ENCODE assay signal across 14 cellular contexts in genomic region chr14:76995279-76996035, GRCh38. TPM values are rescaled to one million over a fixed set of nuclear protein-coding genes. Genes with fewer than 3 reads are reported as not detected.
A peak's percentile ranks its signal among the peaks of the same experiment; 100 is the strongest.
DNase-seq lines count a peak whose midpoint lies in the region; ATAC-seq and TF ChIP-seq lines count a peak whose summit lies in the region.
"Had no signal": no experiment of that assay in that cellular context is flagged by ENCODE, and none has a peak within 500 bp of the region (broad histone marks: within the 10 kb centered on the region; RNA-seq: fewer than 3 reads in every experiment).

No MANE protein-coding gene starts in this region.

- no peak for TF ChIP-seq CTCF in spleen (IDR thresholded peaks at IDR 0.05 in 8 of 11, conservative IDR thresholded peaks at IDR 0.05 in 3 of 11)

- no peak overlapping the region for H4K8ac ChIP-seq in mesendoderm (ENCODE audit: low read depth, low read length)

- H3K56ac ChIP-seq in mesendoderm (ENCODE audit: low read length): peak overlapping the region; percentile 54

- peak overlapping the region; percentile 4 for H2BK120ac ChIP-seq in mesendoderm (ENCODE audit: low read depth, low read length)

- H3K27ac ChIP-seq in mesendoderm (ENCODE audit: low read depth, low read length) (no peak overlapping the region), spleen (no peak overlapping the region)

- H3K9ac ChIP-seq in mesendoderm (ENCODE audit: low read length): no peak overlapping the region

- no peak overlapping the region for H3K4me2 ChIP-seq in mesendoderm (ENCODE audit: low read length)

- H3K27me3 ChIP-seq in mesendoderm (ENCODE audit: insufficient read depth, low read length, poor library complexity) (no peaks in the 10 kb centered on the region), spleen (replicated peaks in 1 of 7) (no peaks in the 10 kb centered on the region)

- no peak overlapping the region for H3K4ac ChIP-seq in mesendoderm (ENCODE audit: low read depth, low read length)

- no peaks in the 10 kb centered on the region for H3K79me1 ChIP-seq in mesendoderm (ENCODE audit: low read length)

- WGBS in mesendoderm (ENCODE audit: extremely low coverage, insufficient coverage, low lambda C conversion rate): no CpG with 5 or more reads among the region's 4 CpGs
- WGBS in spleen, 5 donors: 75 to 83% (median 81%) methylated on average over 3 to 4 of the region's 4 CpGs

- CTCF ChIA-PET in activated CD8-positive, alpha-beta T cell treated with anti-CD3 and anti-CD28 coated beads, Interleukin-2, amount 10 ng/mL, durations not matched to agents 7 days and 5 days (lab: Charles Lee): interaction anchor here (0.7 to 1.2 kb wide), 6 partner anchors 10 to 285 kb away, joined by 3 to 5 read pairs (median 3); no protein-coding TSS in a partner anchor

- H3K9me3 ChIP-seq in spleen: no peaks in the 10 kb centered on the region

- POLR2A ChIA-PET in activated CD8-positive, alpha-beta T cell treated with anti-CD3 and anti-CD28 coated beads, Interleukin-2, amount 10 ng/mL, durations not matched to agents 7 days and 5 days (lab: Charles Lee): interaction anchor here (0.6 to 1.0 kb wide), 2 partner anchors 18 to 38 kb away, joined by 3 to 4 read pairs; no protein-coding TSS in a partner anchor

- no peaks in the 10 kb centered on the region for H3K9me3 Mint-ChIP-seq in activated CD8-positive, alpha-beta T cell treated with anti-CD3 and anti-CD28 coated beads, Interleukin-2, amount 10 ng/mL, durations not matched to agents 7 days and 5 days (ENCODE audit: insufficient read depth)
- no peaks in the 10 kb centered on the region for H3K9me3 Mint-ChIP-seq in effector memory CD8-positive, alpha-beta T cell
- H3K9me3 Mint-ChIP-seq: activated T-helper 1 cell treated with anti-CD3 and anti-CD28 coated beads, Interleukin-12 subunit alpha, Interleukin-12 subunit beta, Interleukin-2, Interleukin-4 antibody, amounts not matched to agents 30 ng/mL and 10 ng/mL and 1 ng/mL, durations not matched to agents 14 hours and 24 hours and 36 hours had no signal

- peak overlapping the region; percentile 16 for H3K18ac ChIP-seq in mesendoderm (ENCODE audit: low read length)

- no peak overlapping the region for H2BK5ac ChIP-seq in mesendoderm (ENCODE audit: low read length)

- DNase-seq in activated CD4-positive, alpha-beta T cell treated with anti-CD3 and anti-CD28 coated beads, Interleukin-2, amount 50 U/mL, for 48 hours: peak; percentile 33 to 48
- DNase-seq in activated CD4-positive, alpha-beta T cell treated with anti-CD3 and anti-CD28 coated beads for 1 hour: no peak
- no peak for DNase-seq in activated CD8-positive, alpha-beta T cell treated with anti-CD3 and anti-CD28 coated beads, Interleukin-2, amount 10 ng/mL, durations not matched to agents 7 days and 5 days
- DNase-seq in mesendoderm (no peak), occipital lobe (lab: John Stamatoyannopoulos, UW) (no peak), spleen (no peak)
- peak; percentile 70 for DNase-seq in stimulated activated CD8-positive, alpha-beta memory T cell treated with anti-CD3 and anti-CD28 coated beads, Interleukin-4, amount 100 ng/mL, for 48 hours
- no peak for DNase-seq in effector memory CD8-positive, alpha-beta T cell
- DNase-seq: glutamatergic neuron; HCEC 1CT; NCI-H748 treated with DMSO at 0.1 percent for 48 hours; SHP77; stimulated activated naive CD4-positive, alpha-beta T cell had no signal

- H3K36me3 Mint-ChIP-seq in activated CD8-positive, alpha-beta T cell treated with anti-CD3 and anti-CD28 coated beads, Interleukin-2, amount 10 ng/mL, durations not matched to agents 7 days and 5 days (ENCODE audit: low read depth): no peaks in the 10 kb centered on the region
- no peaks in the 10 kb centered on the region for H3K36me3 Mint-ChIP-seq in effector memory CD8-positive, alpha-beta T cell (ENCODE audit: insufficient read depth)

- no peaks in the 10 kb centered on the region for H3K79me2 ChIP-seq in mesendoderm (ENCODE audit: control insufficient read depth, insufficient read depth, low read length)

- no peak overlapping the region for H2BK15ac ChIP-seq in mesendoderm (replicated peaks; ENCODE audit: low read depth)

- H3K36me3 ChIP-seq in mesendoderm (ENCODE audit: control insufficient read depth, insufficient read depth, low read length): no peaks in the 10 kb centered on the region
- H3K36me3 ChIP-seq in spleen: no peaks in the 10 kb centered on the region

- H3K4me3 ChIP-seq in mesendoderm (ENCODE audit: low read length) (no peak overlapping the region), spleen (no peak overlapping the region)

- ATAC-seq in activated CD8-positive, alpha-beta T cell treated with anti-CD3 and anti-CD28 coated beads, Interleukin-2, amount 10 ng/mL, durations not matched to agents 7 days and 5 days: no peak
- ATAC-seq in effector memory CD8-positive, alpha-beta T cell (replicated peaks): no peak

- H2AK5ac ChIP-seq in mesendoderm (ENCODE audit: low read length): peak overlapping the region; percentile 75

- TF ChIP-seq POLR2A in spleen (IDR thresholded peaks at IDR 0.05): no peak

- no peak overlapping the region for H3K23ac ChIP-seq in mesendoderm (ENCODE audit: low read length)

- H3K27ac Mint-ChIP-seq in activated CD8-positive, alpha-beta T cell treated with anti-CD3 and anti-CD28 coated beads, Interleukin-2, amount 10 ng/mL, durations not matched to agents 7 days and 5 days: peak overlapping the region; percentile 53
- H3K27ac Mint-ChIP-seq in effector memory CD8-positive, alpha-beta T cell: no peak overlapping the region

- intact Hi-C loops in spleen (cut with DNase I; ENCODE audit: low total_unique reads): no loop called here

- H3K4me1 Mint-ChIP-seq in activated CD8-positive, alpha-beta T cell treated with anti-CD3 and anti-CD28 coated beads, Interleukin-2, amount 10 ng/mL, durations not matched to agents 7 days and 5 days (ENCODE audit: low read depth): peaks cover 15% of the 10 kb centered on the region
- H3K4me1 Mint-ChIP-seq in effector memory CD8-positive, alpha-beta T cell (ENCODE audit: low read depth in 2 of 2): peaks cover 0 to 5% of the 10 kb centered on the region in 2 donors

- H3K4me1 ChIP-seq in mesendoderm (ENCODE audit: control insufficient read depth, low read depth, low read length): peaks cover 19% of the 10 kb centered on the region
- H3K4me1 ChIP-seq in spleen: peaks cover 6 to 37% (median 16%) of the 10 kb centered on the region in 6 donors

- H3K27me3 Mint-ChIP-seq in activated CD8-positive, alpha-beta T cell treated with anti-CD3 and anti-CD28 coated beads, Interleukin-2, amount 10 ng/mL, durations not matched to agents 7 days and 5 days (ENCODE audit: low read depth): no peaks in the 10 kb centered on the region
- H3K27me3 Mint-ChIP-seq in effector memory CD8-positive, alpha-beta T cell: peaks cover 0 to 9% of the 10 kb centered on the region in 2 donors

- H3K4me3 Mint-ChIP-seq in activated CD8-positive, alpha-beta T cell treated with anti-CD3 and anti-CD28 coated beads, Interleukin-2, amount 10 ng/mL, durations not matched to agents 7 days and 5 days: no peak overlapping the region
- H3K4me3 Mint-ChIP-seq in effector memory CD8-positive, alpha-beta T cell: no peak overlapping the region
- H3K4me3 Mint-ChIP-seq: activated T-helper 1 cell treated with anti-CD3 and anti-CD28 coated beads, Interleukin-12 subunit alpha, Interleukin-12 subunit beta, Interleukin-2, Interleukin-4 antibody, amounts not matched to agents 30 ng/mL and 10 ng/mL and 1 ng/mL, durations not matched to agents 14 hours and 24 hours and 36 hours had no signal

- peak overlapping the region; percentile 36 for H4K5ac ChIP-seq in mesendoderm (ENCODE audit: low read length)

RNA-seq across cellular contexts. Expression of gene IRF2BPL, which starts 33.1 kb away (rescaled TPM):
- total RNA-seq in activated CD8-positive, alpha-beta T cell treated with anti-CD3 and anti-CD28 coated beads, Interleukin-2, amount 10 ng/mL, durations not matched to agents 7 days and 5 days: 10 to 100 TPM; 34.5 to 35.6 TPM
- 15.8 TPM for polyA plus RNA-seq in mesendoderm (2013, experiment 1 of 2)
- polyA plus RNA-seq in mesendoderm (2013, experiment 2 of 2): 15.9 TPM
- 72.7 TPM for total RNA-seq in occipital lobe
- 10 to 100 TPM; 38.2 to 62.7 (median 47.7) TPM for total RNA-seq in spleen
- 10 to 100 TPM in 1 of 3 donors, 1 to 10 TPM in 2; 4.1 to 15.8 (median 6.3) TPM for polyA plus RNA-seq in spleen

Comparison
In these comparisons a context has a peak if more than half of its experiments do, and no peak if none do; other contexts are left out.
1. DNase-seq: peak in activated CD4-positive, alpha-beta T cell treated with anti-CD3 and anti-CD28 coated beads, Interleukin-2, amount 50 U/mL, for 48 hours (2 of 2) and stimulated activated CD8-positive, alpha-beta memory T cell treated with anti-CD3 and anti-CD28 coated beads, Interleukin-4, amount 100 ng/mL, for 48 hours (single experiment); none in activated CD4-positive, alpha-beta T cell treated with anti-CD3 and anti-CD28 coated beads for 1 hour (single experiment), activated CD8-positive, alpha-beta T cell treated with anti-CD3 and anti-CD28 coated beads, Interleukin-2, amount 10 ng/mL, durations not matched to agents 7 days and 5 days (single experiment), mesendoderm (single experiment), occipital lobe (single experiment), spleen (single experiment) and effector memory CD8-positive, alpha-beta T cell (0 of 3).